ENCODE assay signal across 9 cellular contexts in genomic region chr6:90584636-90585255, GRCh38. TPM values are rescaled to one million over a fixed set of nuclear protein-coding genes. Genes with fewer than 3 reads are reported as not detected.
A peak's percentile ranks its signal among the peaks of the same experiment; 100 is the strongest.
DNase-seq lines count a peak whose midpoint lies in the region; ATAC-seq, FAIRE-seq and TF ChIP-seq lines count a peak whose summit lies in the region.
"Had no signal": no experiment of that assay in that cellular context is flagged by ENCODE, and none has a peak within 500 bp of the region (broad histone marks: within the 10 kb centered on the region; RNA-seq: fewer than 3 reads in every experiment).

No MANE protein-coding gene starts in this region.

- H3K27ac Mint-ChIP-seq in CD4-positive, CD25-positive, alpha-beta regulatory T cell: peak overlapping the region; percentile 31 to 99 (median 69)

- H3F3A ChIP-seq in GM23248 (ENCODE audit: insufficient read depth) (peaks cover 17% of the 10 kb centered on the region), SU-DHL-6 (ENCODE audit: insufficient read depth) (peaks cover 6% of the 10 kb centered on the region; the same call in 1 of the 2 replicates)

- DNase-seq in CD4-positive, CD25-positive, alpha-beta regulatory T cell: peak in 1 of 3 donors; percentile 45
- DNase-seq in GM23248 (peak; percentile 62), cerebellar cortex (ENCODE audit: low spot score) (no peak), OCI-M2 (lab: John Stamatoyannopoulos, UW; ENCODE audit: unreplicated experiment) (no peak), GM10248 (ENCODE audit: extremely low spot score) (no peak), HTR-8/SVneo (ENCODE audit: insufficient read length, low spot score) (no peak)
- DNase-seq: NCI-H774 had no signal

- POLR2A ChIA-PET in GM10248 (lab: Yijun Ruan, JAX): no interaction called here

- in situ Hi-C loops in GM23248 (cut with MboI): no loop called here

- H3K9me3 ChIP-seq in CD4-positive, CD25-positive, alpha-beta regulatory T cell (ENCODE audit: control insufficient read depth in 2 of 2, low read length in 2 of 2): no peaks in the 10 kb centered on the region
- H3K9me3 ChIP-seq in GM23248 (ENCODE audit: low read depth) (no peaks in the 10 kb centered on the region), SU-DHL-6 (ENCODE audit: insufficient read depth, low read length) (no peaks in the 10 kb centered on the region), iPS-18a (ENCODE audit: control insufficient read depth, low read depth, low read length) (no peaks in the 10 kb centered on the region)

- ATAC-seq in CD4-positive, CD25-positive, alpha-beta regulatory T cell (ENCODE audit: low read depth in 2 of 2): no peak

- TF ChIP-seq CTCF in SU-DHL-6 (IDR thresholded peaks at IDR 0.05; ENCODE audit: insufficient read depth, low read length, poor library complexity, severe bottlenecking): no peak
- TF ChIP-seq CTCF in GM10248 (IDR thresholded peaks at IDR 0.05; ENCODE audit: control extremely low read depth, extremely low read depth, low read depth, missing control alignments): no peak

- H3K27me3 ChIP-seq in CD4-positive, CD25-positive, alpha-beta regulatory T cell (ENCODE audit: control insufficient read depth, insufficient read depth, low read length): peaks cover 3% of the 10 kb centered on the region
- no peaks in the 10 kb centered on the region for H3K27me3 ChIP-seq in GM23248 (replicated peaks; ENCODE audit: insufficient read depth)
- H3K27me3 ChIP-seq in SU-DHL-6 (ENCODE audit: low read length): no peaks in the 10 kb centered on the region
- peaks cover 17% of the 10 kb centered on the region for H3K27me3 ChIP-seq in iPS-18a (ENCODE audit: control insufficient read depth, insufficient read depth, low read length)

- H4K20me1 ChIP-seq in GM23248 (ENCODE audit: insufficient read depth) (peaks cover 29% of the 10 kb centered on the region), SU-DHL-6 (ENCODE audit: low read depth, low read length) (peaks cover 23% of the 10 kb centered on the region)

- H3K36me3 ChIP-seq in CD4-positive, CD25-positive, alpha-beta regulatory T cell (ENCODE audit: control insufficient read depth, insufficient read depth, low read length): no peaks in the 10 kb centered on the region
- H3K36me3 ChIP-seq in GM23248 (ENCODE audit: low read depth): no peaks in the 10 kb centered on the region
- no peaks in the 10 kb centered on the region; the same call in 1 of the 2 replicates for H3K36me3 ChIP-seq in SU-DHL-6 (ENCODE audit: low read length)
- H3K36me3 ChIP-seq in iPS-18a (ENCODE audit: control insufficient read depth, low read depth, low read length): no peaks in the 10 kb centered on the region

- H3K27me3 Mint-ChIP-seq in CD4-positive, CD25-positive, alpha-beta regulatory T cell: peaks cover 29% of the 10 kb centered on the region

- no peaks in the 10 kb centered on the region for H3K36me3 Mint-ChIP-seq in CD4-positive, CD25-positive, alpha-beta regulatory T cell

- H3K9ac ChIP-seq in GM23248 (peak overlapping the region; percentile 96), SU-DHL-6 (ENCODE audit: low read length) (0 out of 2 replicates have a peak overlapping the region, but pooled peaks have one; percentile 2), iPS-18a (ENCODE audit: low read length) (peak overlapping the region; percentile 6)

- H3K27ac ChIP-seq in CD4-positive, CD25-positive, alpha-beta regulatory T cell (ENCODE audit: insufficient read depth, low read length, poor library complexity, severe bottlenecking): peak overlapping the region; percentile 31
- H3K27ac ChIP-seq in GM23248 (peak overlapping the region; percentile 39), SU-DHL-6 (ENCODE audit: low read depth, low read length) (no peak overlapping the region), iPS-18a (ENCODE audit: low read length) (no peak overlapping the region)

- peak overlapping the region; percentile 99 for H3K4me2 ChIP-seq in GM23248 (ENCODE audit: unreplicated experiment)
- H3K4me2 ChIP-seq in SU-DHL-6 (ENCODE audit: low read depth, low read length, poor library complexity, severe bottlenecking): peak overlapping the region; percentile 83

- H2AFZ ChIP-seq in GM23248 (no peak overlapping the region), SU-DHL-6 (ENCODE audit: low read depth, low read length, severe bottlenecking) (no peak overlapping the region)

- H3K4me1 Mint-ChIP-seq in CD4-positive, CD25-positive, alpha-beta regulatory T cell: peaks cover 31 to 62% (median 52%) of the 10 kb centered on the region in 4 donors

- H3K4me3 ChIP-seq in CD4-positive, CD25-positive, alpha-beta regulatory T cell (ENCODE audit: low read depth, low read length): peak overlapping the region; percentile 76
- H3K4me3 ChIP-seq in GM23248 (peak overlapping the region; percentile 95), SU-DHL-6 (ENCODE audit: insufficient read depth, low read length, poor library complexity, severe bottlenecking) (peak overlapping the region; percentile 78), iPS-18a (ENCODE audit: low read length) (peak overlapping the region; percentile 99)

- no peak for FAIRE-seq in HTR-8/SVneo (lab: Jason Lieb, UNC)

- WGBS in GM23248 (ENCODE audit: low coverage in 1 of 2, low lambda C conversion rate in 2 of 2, missing lambda C conversion rate in 2 of 2), 2 experiments: 28 to 31% methylated on average over 2 of the region's 2 CpGs

- no peaks in the 10 kb centered on the region for H3K9me3 Mint-ChIP-seq in CD4-positive, CD25-positive, alpha-beta regulatory T cell

- CTCF ChIA-PET in GM10248 (lab: Yijun Ruan, JAX): no interaction called here

- peaks cover 32% of the 10 kb centered on the region for H3K4me1 ChIP-seq in CD4-positive, CD25-positive, alpha-beta regulatory T cell (ENCODE audit: control insufficient read depth, insufficient read depth, low read length, poor library complexity, severe bottlenecking)
- peaks cover 41% of the 10 kb centered on the region for H3K4me1 ChIP-seq in GM23248 (ENCODE audit: insufficient read depth)
- H3K4me1 ChIP-seq in iPS-18a (ENCODE audit: control insufficient read depth, low read depth, low read length): peaks cover 12% of the 10 kb centered on the region

- H3K9me2 ChIP-seq in GM23248 (ENCODE audit: insufficient read depth) (no peaks in the 10 kb centered on the region), SU-DHL-6 (replicated peaks; ENCODE audit: insufficient read depth, low read length) (no peaks in the 10 kb centered on the region)

- H3K79me2 ChIP-seq in GM23248 (ENCODE audit: insufficient read depth) (peaks cover 72% of the 10 kb centered on the region), SU-DHL-6 (ENCODE audit: insufficient read depth, low read length) (peaks cover 70% of the 10 kb centered on the region)

- peak overlapping the region; percentile 42 to 98 (median 94) for H3K4me3 Mint-ChIP-seq in CD4-positive, CD25-positive, alpha-beta regulatory T cell

RNA-seq across cellular contexts. Expression of gene MAP3K7, which starts 2.1 kb away (rescaled TPM):
- total RNA-seq in CD4-positive, CD25-positive, alpha-beta regulatory T cell: 21.1 TPM
- polyA plus RNA-seq in CD4-positive, CD25-positive, alpha-beta regulatory T cell: 10 to 100 TPM; 23.4 to 27.9 (median 25.4) TPM
- total RNA-seq in GM23248 (2014; rRNA removed; shearing (Covaris generic)): 27.3 and 36.9 TPM in 2 replicates
- 32.9 and 33.6 TPM in 2 replicates for polyA plus RNA-seq in GM23248 (2016; fragmentation: Nextera tagmentation; extraction: Ambion mirVana)

Comparison
In these comparisons a context has a peak if more than half of its experiments do, and no peak if none do; other contexts are left out.
1. H3K27ac ChIP-seq: peak in CD4-positive, CD25-positive, alpha-beta regulatory T cell (single experiment) and GM23248 (single experiment); none in SU-DHL-6 (single experiment) and iPS-18a (single experiment).
2. H3K9ac ChIP-seq: peak in every context shown above with its lines; median percentile 96 in GM23248; 6 in iPS-18a; 2 in SU-DHL-6.
3. Peak in every context shown above with its lines, with median percentiles within 50 percentile points of each other: H3K4me3 ChIP-seq.